ENCODE assay signal across 8 cellular contexts in genomic region chr19:48637948-48638830, GRCh38. TPM values are rescaled to one million over a fixed set of nuclear protein-coding genes. Genes with fewer than 3 reads are reported as not detected.
A peak's percentile ranks its signal among the peaks of the same experiment; 100 is the strongest.
DNase-seq lines count a peak whose midpoint lies in the region; ATAC-seq and TF ChIP-seq lines count a peak whose summit lies in the region.

No MANE protein-coding gene starts in this region.

- peak; percentile 97 for DNase-seq in DMS53 (lab: John Stamatoyannopoulos, UW)
- DNase-seq in LoVo (ENCODE audit: low spot score), result peak; percentile 78
- DNase-seq in SHP77 (lab: John Stamatoyannopoulos, UW), result peak; percentile 76 to 77
- DNase-seq in activated gamma-delta T cell treated with anti-CD3 and anti-CD28 coated beads, Interleukin-2, amount 50 U/mL, for 16 hours (ENCODE audit: low read depth), result peak; percentile 70
- DNase-seq in foreskin fibroblast, result peak; percentile 86 to 95
- DNase-seq in neural progenitor cell (ENCODE audit: low spot score), result peak; percentile 94
- DNase-seq in thoracic aorta (ENCODE audit: low spot score), result no peak

- peaks cover 17% of the 10 kb centered on the region for H3K4me1 ChIP-seq in neural progenitor cell
- H3K4me1 ChIP-seq in thoracic aorta (ENCODE audit: control insufficient read depth in 1 of 2, low read depth in 2 of 2), result peaks cover 26 to 40% of the 10 kb centered on the region in 2 donors

- peaks cover 10% of the 10 kb centered on the region for H3K36me3 Mint-ChIP-seq in neural progenitor cell

- H4K20me1 ChIP-seq in neural progenitor cell (ENCODE audit: low read depth), result peaks cover 16% of the 10 kb centered on the region

- ATAC-seq in GM21825 (IDR thresholded peaks at IDR 0.05; ENCODE audit: unreplicated experiment) (peak; percentile 5), thoracic aorta (ENCODE audit: insufficient number of reproducible peaks, low FRiP score, low read depth) (peak; percentile 76)

- H2AFZ ChIP-seq in neural progenitor cell (replicated peaks), result no peak overlapping the region

- H3K27me3 Mint-ChIP-seq in neural progenitor cell (ENCODE audit: insufficient read depth, low read depth), result peaks cover 9% of the 10 kb centered on the region

- peak overlapping the region; percentile 76 for H3K27ac ChIP-seq in neural progenitor cell
- peak overlapping the region; percentile 97 to 98 for H3K27ac ChIP-seq in thoracic aorta

- H3K27me3 ChIP-seq in neural progenitor cell (no peaks in the 10 kb centered on the region), thoracic aorta (replicated peaks; ENCODE audit: insufficient read depth) (no peaks in the 10 kb centered on the region)

- TF ChIP-seq CTCF in foreskin fibroblast (IDR thresholded peaks at IDR 0.05; ENCODE audit: low read depth, low read length), result no peak
- TF ChIP-seq CTCF in neural progenitor cell (IDR thresholded peaks at IDR 0.05), result peak; percentile 39
- TF ChIP-seq CTCF in thoracic aorta (IDR thresholded peaks at IDR 0.05), result no peak

- H3K4me2 ChIP-seq in neural progenitor cell, result peak overlapping the region; percentile 66

- no peaks in the 10 kb centered on the region for H3K9me3 Mint-ChIP-seq in neural progenitor cell

- H3K36me3 ChIP-seq in neural progenitor cell (no peaks in the 10 kb centered on the region), thoracic aorta (no peaks in the 10 kb centered on the region)

- peak overlapping the region; percentile 61 to 89 for H3K4me3 ChIP-seq in foreskin fibroblast (ENCODE audit: low read depth in 1 of 2, low read length in 2 of 2)
- peak overlapping the region; percentile 29 for H3K4me3 ChIP-seq in neural progenitor cell
- H3K4me3 ChIP-seq in thoracic aorta, result peak overlapping the region; percentile 90

- peaks cover 46% of the 10 kb centered on the region for H3K4me1 Mint-ChIP-seq in neural progenitor cell

- H3F3A ChIP-seq in neural progenitor cell (ENCODE audit: low read depth), result peaks cover 51% of the 10 kb centered on the region

- H3K79me2 ChIP-seq in neural progenitor cell (ENCODE audit: low read depth), result peaks cover 10% of the 10 kb centered on the region

- H3K9me3 ChIP-seq in neural progenitor cell (ENCODE audit: low read depth) (no peaks in the 10 kb centered on the region), thoracic aorta (no peaks in the 10 kb centered on the region)

- no peak overlapping the region for H3K9ac ChIP-seq in neural progenitor cell

- peak overlapping the region; percentile 97 for H3K27ac Mint-ChIP-seq in neural progenitor cell

- H3K4me3 Mint-ChIP-seq in neural progenitor cell, result peak overlapping the region; percentile 90

RNA-seq across cellular contexts. Expression of gene DBP, which starts 1.0 kb away (rescaled TPM):
- 7.4 and 10.3 TPM in 2 replicates for total RNA-seq in neural progenitor cell (ENCODE audit: low replicate concordance)
- 10 to 100 TPM in 1 of 2 donors, 1 to 10 TPM in 1; 3.9 to 15.0 TPM for total RNA-seq in thoracic aorta

RNA-seq across cellular contexts. Expression of gene CA11, which starts 7.8 kb away (rescaled TPM):
- total RNA-seq in neural progenitor cell (ENCODE audit: low replicate concordance) (12.6 and 49.8 TPM in 2 replicates), thoracic aorta (1 to 10 TPM; 3.0 to 4.6 TPM)

RNA-seq across cellular contexts. Expression of gene SPHK2, which starts 18.9 kb away (rescaled TPM):
- total RNA-seq in neural progenitor cell (ENCODE audit: low replicate concordance) (7.2 and 46.1 TPM in 2 replicates), thoracic aorta (10 to 100 TPM; 16.2 to 49.0 TPM)

RNA-seq across cellular contexts. Expression of gene RPL18, which starts 19.2 kb away (rescaled TPM):
- 1,962 and 2,391 TPM in 2 replicates for total RNA-seq in neural progenitor cell (ENCODE audit: low replicate concordance)
- 1,000 to 10,000 TPM; 1,120 to 1,389 TPM for total RNA-seq in thoracic aorta

RNA-seq across cellular contexts. Expression of gene FAM83E, which starts 23.3 kb away (rescaled TPM):
- total RNA-seq in neural progenitor cell (ENCODE audit: low replicate concordance) (0.06 and 2.6 TPM in 2 replicates), thoracic aorta (1 to 10 TPM in 1 of 2 donors, not detected in 1; 2.0 TPM)

Comparison
In these comparisons a context has a peak if more than half of its experiments do, and no peak if none do; other contexts are left out.
1. H3K4me3 ChIP-seq: peak in every context shown above with its lines; median percentile 90 in thoracic aorta; 75 in foreskin fibroblast; 29 in neural progenitor cell.